In the genomic region with DNA sequence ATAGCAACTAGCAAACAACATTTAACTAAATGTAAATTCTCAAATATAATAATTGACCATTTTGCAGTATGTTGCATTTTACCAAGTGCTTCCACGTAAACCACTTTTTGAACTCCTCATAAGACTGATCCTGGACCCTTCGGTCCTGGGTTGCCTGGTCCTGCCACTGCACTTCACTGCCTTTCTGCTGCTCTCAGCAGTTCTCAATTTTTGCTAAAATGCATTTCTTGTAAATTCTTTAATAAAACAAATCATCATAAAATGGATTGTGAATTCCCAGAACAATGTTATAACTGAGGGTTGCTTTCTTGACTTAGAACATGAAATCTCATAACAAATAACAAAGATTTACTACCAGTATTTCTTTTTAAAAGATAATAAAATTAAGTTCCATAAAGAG, we compare ENCODE assay signal across 34 cellular contexts. TPM values are rescaled to one million over a fixed set of nuclear protein-coding genes. Genes with fewer than 3 reads are reported as not detected.
DNase-seq lines count a peak whose midpoint lies in the region; ATAC-seq, FAIRE-seq and TF ChIP-seq lines count a peak whose summit lies in the region.
"Had no signal": no experiment of that assay in that cellular context is flagged by ENCODE, and none has a peak within 500 bp of the region (broad histone marks: within the 10 kb centered on the region; RNA-seq: fewer than 3 reads in every experiment).

No MANE protein-coding gene starts in this region.

- intact Hi-C loops in HepG2 (cut with micrococcal nuclease; ENCODE audit: unreplicated experiment): no loop called here
- intact Hi-C loops in right lobe of liver (cut with DNase I): no loop called here
- intact Hi-C loops in IMR-90 (cut with micrococcal nuclease): no loop called here
- intact Hi-C loops in CD14-positive monocyte (cut with micrococcal nuclease): no loop called here

- H3K18ac ChIP-seq in IMR-90 (ENCODE audit: low read depth, low read length): no peak overlapping the region

- H3K4me3 Mint-ChIP-seq in CD14-positive monocyte: no peak overlapping the region
- H3K4me3 Mint-ChIP-seq: B cell; CD4-positive, alpha-beta memory T cell; CD4-positive, alpha-beta T cell; CD4-positive, CD25-positive, alpha-beta regulatory T cell; CD8-positive, alpha-beta memory T cell; CD8-positive, alpha-beta T cell had no signal

- no peak overlapping the region for H2AFZ ChIP-seq in HepG2 (ENCODE audit: low read length)
- H2AFZ ChIP-seq in IMR-90 (replicated peaks; ENCODE audit: low read length, poor library complexity): no peak overlapping the region

- TF ChIP-seq POLR2A in HepG2 (IDR thresholded peaks at IDR 0.05; ENCODE audit: insufficient read depth in 1 of 2, low read depth in 2 of 2, low read length in 2 of 2) (no peak), right lobe of liver (IDR thresholded peaks at IDR 0.05) (no peak), A549 (IDR thresholded peaks at IDR 0.05; ENCODE audit: low read length) (no peak), IMR-90 (IDR thresholded peaks at IDR 0.05; ENCODE audit: low read depth, low read length) (no peak)

- no peaks in the 10 kb centered on the region for H3K79me2 ChIP-seq in HepG2 (ENCODE audit: insufficient read depth, low read length)

- no peak overlapping the region for H3K56ac ChIP-seq in IMR-90 (ENCODE audit: extremely low read depth, insufficient read depth, low read length)

- H3K23ac ChIP-seq in IMR-90 (ENCODE audit: low read depth, low read length): no peak overlapping the region

- no peak overlapping the region for H3K14ac ChIP-seq in IMR-90 (replicated peaks; ENCODE audit: low read depth, low read length)

- H2BK20ac ChIP-seq in IMR-90 (ENCODE audit: low read depth, low read length): no peak overlapping the region

- H4K5ac ChIP-seq in IMR-90 (ENCODE audit: low read depth, low read length): no peak overlapping the region

- no peak overlapping the region for H2AK5ac ChIP-seq in IMR-90 (ENCODE audit: low read depth, low read length)

- TF ChIP-seq CTCF in HepG2 (CRISPR knock-in tag; IDR thresholded peaks at IDR 0.05) (no peak), right lobe of liver (IDR thresholded peaks at IDR 0.05) (no peak), A549 (IDR thresholded peaks at IDR 0.05) (no peak), IMR-90 (conservative IDR thresholded peaks at IDR 0.05; ENCODE audit: low read depth, low read length) (no peak), CD14-positive monocyte (IDR thresholded peaks at IDR 0.05) (no peak)

- H3K27ac ChIP-seq in HepG2 (ENCODE audit: extremely low read length, insufficient read depth, low read length) (no peak overlapping the region), right lobe of liver (no peak overlapping the region), A549 (no peak overlapping the region), IMR-90 (ENCODE audit: insufficient read depth, low read length) (no peak overlapping the region)
- H3K27ac ChIP-seq: 22Rv1; BLaER1; BLaER1 treated with 17β-estradiol and CSF1 and Interleukin-3, amounts not matched to agents 10 nM and 100 nM; C4-2B had no signal

- H3K4me2 ChIP-seq in HepG2 (ENCODE audit: low read depth, low read length) (no peak overlapping the region), A549 (no peak overlapping the region), IMR-90 (ENCODE audit: low read depth, low read length) (no peak overlapping the region)
- H3K4me2 ChIP-seq: BLaER1; BLaER1 treated with 17β-estradiol and CSF1 and Interleukin-3, amounts not matched to agents 10 nM and 100 nM had no signal

- H3K4me1 Mint-ChIP-seq in CD14-positive monocyte: no peaks in the 10 kb centered on the region
- H3K4me1 Mint-ChIP-seq: B cell; CD4-positive, alpha-beta memory T cell; CD4-positive, CD25-positive, alpha-beta regulatory T cell; CD8-positive, alpha-beta memory T cell had no signal

- H3K27me3 ChIP-seq in HepG2 (ENCODE audit: control insufficient read depth in 1 of 2, insufficient read depth in 2 of 2, low read length in 2 of 2) (no peaks in the 10 kb centered on the region; a peak in 1 of 5 replicates), right lobe of liver (no peaks in the 10 kb centered on the region), IMR-90 (ENCODE audit: control insufficient read depth, insufficient read depth, low read length) (no peaks in the 10 kb centered on the region)
- H3K27me3 ChIP-seq: BE2C; BLaER1; BLaER1 treated with 17β-estradiol and CSF1 and Interleukin-3, amounts not matched to agents 10 nM and 100 nM had no signal

- TF ChIP-seq RAD21 in HepG2 (CRISPR knock-in tag; IDR thresholded peaks at IDR 0.05) (no peak), A549 (conservative IDR thresholded peaks at IDR 0.05 in 1 of 2, IDR thresholded peaks at IDR 0.05 in 1 of 2) (no peak), IMR-90 (IDR thresholded peaks at IDR 0.05; ENCODE audit: low read length) (no peak)

- DNase-seq in HepG2 (ENCODE audit: low spot score) (no peak), right lobe of liver (no peak), A549 (ENCODE audit: low read depth in 1 of 2, low spot score in 1 of 2) (no peak), IMR-90 (no peak), frontal cortex (ENCODE audit: low spot score in 2 of 2) (no peak), CD14-positive monocyte (ENCODE audit: low spot score) (no peak), RKO (ENCODE audit: low spot score) (no peak)
- DNase-seq: 8988T; ACHN; AML-193; BE2C; C1 segment of cervical spinal cord; Caco-2; Calu3; CD4-positive, alpha-beta memory T cell; CD4-positive, alpha-beta T cell; CD4-positive, CD25-positive, alpha-beta regulatory T cell; CD8-positive, alpha-beta memory T cell; CD8-positive, alpha-beta T cell; COR-L47; DMS 273 treated with DMSO at 0.1 percent for 48 hours; DMS153; DMS53; DMS79; DMS79 treated with DMSO at 0.1 percent for 48 hours; DND-41; EL had no signal

- H3K4me3 ChIP-seq in HepG2 (replicated peaks in 1 of 3; ENCODE audit: insufficient read depth in 1 of 3, low read depth in 2 of 3, low read length in 3 of 3) (no peak overlapping the region), right lobe of liver (no peak overlapping the region), A549 (no peak overlapping the region), IMR-90 (ENCODE audit: insufficient read depth, low read depth, low read length) (no peak overlapping the region)
- H3K4me3 ChIP-seq: BLaER1; BLaER1 treated with 17β-estradiol and CSF1 and Interleukin-3, amounts not matched to agents 10 nM and 100 nM had no signal

- POLR2A ChIA-PET in HepG2 (lab: Yijun Ruan, JAX): no interaction called here
- POLR2A ChIA-PET in A549 (lab: Yijun Ruan, JAX): no interaction called here
- POLR2A ChIA-PET in IMR-90 (lab: Charles Lee; ENCODE audit: unreplicated experiment): no interaction called here

- H2BK120ac ChIP-seq in IMR-90 (ENCODE audit: low read depth, low read length): no peak overlapping the region

- no peaks in the 10 kb centered on the region for H3K79me1 ChIP-seq in IMR-90 (ENCODE audit: low read depth in 1 of 2, low read length in 2 of 2)

- H3K4me1 ChIP-seq in HepG2 (ENCODE audit: insufficient read depth, low read length): peaks cover 5% of the 10 kb centered on the region
- no peaks in the 10 kb centered on the region for H3K4me1 ChIP-seq in right lobe of liver
- no peaks in the 10 kb centered on the region for H3K4me1 ChIP-seq in A549
- H3K4me1 ChIP-seq in IMR-90 (ENCODE audit: control insufficient read depth, insufficient read depth, low read length): no peaks in the 10 kb centered on the region
- H3K4me1 ChIP-seq: BLaER1; BLaER1 treated with 17β-estradiol and CSF1 and Interleukin-3, amounts not matched to agents 10 nM and 100 nM; Caco-2 had no signal

- no peak overlapping the region for H3K27ac Mint-ChIP-seq in CD14-positive monocyte
- H3K27ac Mint-ChIP-seq: B cell; CD4-positive, alpha-beta memory T cell; CD4-positive, alpha-beta T cell; CD4-positive, CD25-positive, alpha-beta regulatory T cell; CD8-positive, alpha-beta memory T cell; CD8-positive, alpha-beta T cell had no signal

- no peaks in the 10 kb centered on the region for H3K9me1 ChIP-seq in IMR-90 (ENCODE audit: insufficient read depth, low read length)

- H3K4ac ChIP-seq in IMR-90 (ENCODE audit: low read depth, low read length): no peak overlapping the region

- no peak for TF ChIP-seq EP300 in HepG2 (IDR thresholded peaks at IDR 0.05; ENCODE audit: low read depth in 2 of 2, low read length in 2 of 2)
- TF ChIP-seq EP300 in HepG2 (CRISPR knock-in tag; IDR thresholded peaks at IDR 0.05; ENCODE audit: borderline replicate concordance): no peak
- TF ChIP-seq EP300 in A549 (IDR thresholded peaks at IDR 0.05): no peak

- in situ Hi-C loops in HepG2 (cut with HindIII; ENCODE audit: extremely low pct_ligation_motif_present, low pct_unique_long_range_greater_than_20kb): no loop called here
- in situ Hi-C loops in IMR-90 (cut with MboI; ENCODE audit: low sequenced_read_pairs): no loop called here

- H3K9ac ChIP-seq in HepG2 (ENCODE audit: insufficient read depth, low read depth, low read length) (no peak overlapping the region), IMR-90 (ENCODE audit: low read depth, low read length) (no peak overlapping the region)
- H3K9ac ChIP-seq: BLaER1; BLaER1 treated with 17β-estradiol and CSF1 and Interleukin-3, amounts not matched to agents 10 nM and 100 nM had no signal

- no peak for FAIRE-seq in HepG2 (lab: Jason Lieb, UNC)
- no peak for FAIRE-seq in A549 (lab: Jason Lieb, UNC)
- FAIRE-seq in frontal cortex (lab: Jason Lieb, UNC): peak; percentile 15
- FAIRE-seq: D721Med had no signal

- 1% methylated on average over 2 of the region's 2 CpGs for whole genome bisulfite sequencing in HepG2 (ENCODE audit: low lambda C conversion rate)
- 76% methylated on average over 2 of the region's 2 CpGs for WGBS in right lobe of liver (ENCODE audit: insufficient coverage, low coverage, low lambda C conversion rate, missing lambda C conversion rate)
- 42% methylated on average over 2 of the region's 2 CpGs for WGBS in A549 (ENCODE audit: missing lambda C conversion rate)
- WGBS in IMR-90 (ENCODE audit: extremely low coverage in 2 of 2, insufficient read length in 1 of 2), 2 experiments: 100% methylated on average over 1 of the region's 2 CpGs; no CpG with 5 or more reads in 1 of the 2 experiments

- H2BK5ac ChIP-seq in IMR-90 (ENCODE audit: low read depth, low read length, poor library complexity, severe bottlenecking): no peak overlapping the region

- H3K36me3 Mint-ChIP-seq in CD14-positive monocyte: no peaks in the 10 kb centered on the region
- H3K36me3 Mint-ChIP-seq: CD4-positive, alpha-beta memory T cell; CD4-positive, CD25-positive, alpha-beta regulatory T cell; CD8-positive, alpha-beta memory T cell; CD8-positive, alpha-beta T cell had no signal

- no peak overlapping the region for H2AK9ac ChIP-seq in IMR-90 (replicated peaks; ENCODE audit: low read depth, low read length, poor library complexity)

- H3K9me3 ChIP-seq in HepG2 (ENCODE audit: low read length): no peaks in the 10 kb centered on the region
- no peaks in the 10 kb centered on the region for H3K9me3 ChIP-seq in right lobe of liver
- H3K9me3 ChIP-seq in A549: no peaks in the 10 kb centered on the region
- no peaks in the 10 kb centered on the region for H3K9me3 ChIP-seq in IMR-90 (ENCODE audit: control insufficient read depth, insufficient read depth, low read length)
- H3K9me3 ChIP-seq: BE2C; BLaER1; BLaER1 treated with 17β-estradiol and CSF1 and Interleukin-3, amounts not matched to agents 10 nM and 100 nM; Caco-2 had no signal

- BruUV-seq in HepG2 (replicated peaks; lab: Mats Ljungman, UMichigan): no TSS peak
- no TSS peak for BruUV-seq in IMR-90 (replicated peaks; lab: Mats Ljungman, UMichigan)

- no peaks in the 10 kb centered on the region for H3K36me3 ChIP-seq in HepG2 (replicated peaks in 1 of 2; ENCODE audit: control insufficient read depth in 1 of 2, insufficient read depth in 2 of 2, low read length in 2 of 2)
- no peaks in the 10 kb centered on the region for H3K36me3 ChIP-seq in right lobe of liver
- H3K36me3 ChIP-seq in IMR-90 (ENCODE audit: control insufficient read depth, insufficient read depth, low read length): no peaks in the 10 kb centered on the region
- H3K36me3 ChIP-seq: BE2C; BLaER1; BLaER1 treated with 17β-estradiol and CSF1 and Interleukin-3, amounts not matched to agents 10 nM and 100 nM had no signal

- H3K27me3 Mint-ChIP-seq in CD14-positive monocyte (ENCODE audit: low read depth in 3 of 3): peaks cover 6 to 12% (median 7%) of the 10 kb centered on the region in 3 donors

- ATAC-seq in HepG2: no peak
- no peak for ATAC-seq in right lobe of liver
- no peak for ATAC-seq in A549
- no peak for ATAC-seq in IMR-90 (ENCODE audit: low read depth)
- no peak for ATAC-seq in GM21390 (IDR thresholded peaks at IDR 0.05; ENCODE audit: unreplicated experiment)
- ATAC-seq: CD8-positive, alpha-beta T cell had no signal

- CTCF ChIA-PET in HepG2 (lab: Yijun Ruan, JAX; ENCODE audit: low intra/inter-chr PET ratio, low total read pairs): no interaction called here
- CTCF ChIA-PET in A549 (lab: Yijun Ruan, JAX): no interaction called here
- CTCF ChIA-PET in IMR-90 (lab: Yijun Ruan, JAX): no interaction called here

- no peak overlapping the region for H2BK15ac ChIP-seq in IMR-90 (ENCODE audit: low read depth, low read length)

- H4K8ac ChIP-seq in IMR-90 (ENCODE audit: low read depth in 2 of 2, low read length in 2 of 2): no peak overlapping the region

- H3K9me3 Mint-ChIP-seq in CD14-positive monocyte: peaks cover 0 to 10% (median 0%) of the 10 kb centered on the region in 7 donors
- H3K9me3 Mint-ChIP-seq: CD4-positive, alpha-beta T cell; CD4-positive, CD25-positive, alpha-beta regulatory T cell; CD8-positive, alpha-beta T cell had no signal

- H4K20me1 ChIP-seq in HepG2 (ENCODE audit: insufficient read depth, low read length) (no peaks in the 10 kb centered on the region), IMR-90 (ENCODE audit: insufficient read depth, low read length) (no peaks in the 10 kb centered on the region)
- H4K20me1 ChIP-seq: BLaER1; BLaER1 treated with 17β-estradiol and CSF1 and Interleukin-3, amounts not matched to agents 10 nM and 100 nM had no signal

- H4K91ac ChIP-seq in IMR-90 (ENCODE audit: insufficient read depth, low read depth, low read length): no peak overlapping the region

- dilution Hi-C loops in IMR-90 (cut with HindIII; ENCODE audit: low sequenced_read_pairs, unreplicated experiment): no loop called here

RNA-seq across cellular contexts. Expression of a gene that starts 12.9 kb away (rescaled TPM):
- total RNA-seq in HepG2 (2016; rRNA removed; fragmentation: Illumina TruSeq; extraction: Trizol) (0.04 TPM in 1 of 2 replicates, not detected in the other), right lobe of liver (under 1 TPM in 4 of 6 experiments, not detected in 2; under 0.01 to 0.26 (median 0.09) TPM), IMR-90 (2012; rRNA removed) (2.9 and 3.9 TPM in 2 replicates), frontal cortex (20.0 TPM)
- total RNA-seq in HepG2 (2016; cell fraction: cytosol; rRNA removed; fragmentation: Illumina TruSeq; extraction: Trizol; ENCODE audit: low read depth): not detected in 2 replicates
- total RNA-seq in HepG2 (2016; cell fraction: insoluble cytoplasmic fraction; rRNA removed; fragmentation: Illumina TruSeq; extraction: Trizol): not detected in 2 replicates
- total RNA-seq in HepG2 (2016; cell fraction: membrane; rRNA removed; fragmentation: Illumina TruSeq; extraction: Trizol): 0.03 TPM in 1 of 2 replicates, not detected in the other
- total RNA-seq in HepG2 (2016; cell fraction: nucleus; rRNA removed; fragmentation: Illumina TruSeq; extraction: Trizol): not detected in 2 replicates
- polyA plus RNA-seq in HepG2 (2011; rRNA removed) (not detected in 2 replicates), A549 (2011; rRNA removed) (6.1 and 6.7 TPM in 2 replicates), A549 (2017; fragmentation: RNase III; extraction: RNeasy Plus Mini Kit Qiagen cat#74134 plus additional on column Dnase treatment) (7.8 to 9.3 TPM (median 9.1 TPM) in 3 replicates), IMR-90 (2012; rRNA removed) (7.4 and 10.3 TPM in 2 replicates), CD14-positive monocyte (not detected)
- 0.01 and 0.03 TPM in 2 replicates for polyA plus RNA-seq in HepG2 (2011; cell fraction: cytosol; rRNA removed)
- polyA plus RNA-seq in HepG2 (2011; cell fraction: nucleus; rRNA removed): 0.02 and 0.06 TPM in 2 replicates
- polyA plus RNA-seq in HepG2 (2012): not detected in 2 replicates
- not detected in 2 replicates for polyA plus RNA-seq in HepG2 (2016; cell fraction: cytosol; fragmentation: Illumina TruSeq; extraction: Trizol; ENCODE audit: low read depth)
- polyA plus RNA-seq in HepG2 (2016; cell fraction: insoluble cytoplasmic fraction; fragmentation: Illumina TruSeq; extraction: Trizol; ENCODE audit: low read depth): not detected in 2 replicates
- polyA plus RNA-seq in HepG2 (2016; cell fraction: membrane; fragmentation: Illumina TruSeq; extraction: Trizol; ENCODE audit: low read depth): not detected in 2 replicates
- polyA plus RNA-seq in HepG2 (2016; cell fraction: nucleus; fragmentation: Illumina TruSeq; extraction: Trizol; ENCODE audit: insufficient read depth, low read depth): 0.07 TPM in 1 of 2 replicates, not detected in the other
- polyA minus RNA-seq in HepG2 (2011; rRNA and poly(A)+ RNA removed; ENCODE audit: low replicate concordance): 0.12 TPM in 1 of 2 replicates, not detected in the other
- not detected in 2 replicates for polyA minus RNA-seq in HepG2 (2011; cell fraction: cytosol; rRNA and poly(A)+ RNA removed)
- 0.12 TPM in 1 of 2 replicates, not detected in the other for polyA minus RNA-seq in HepG2 (2011; cell fraction: nucleus; rRNA and poly(A)+ RNA removed)
- 3.2 and 4.4 TPM in 2 replicates for polyA plus RNA-seq in A549 (2012; cell fraction: cytosol; rRNA removed)
- polyA plus RNA-seq in A549 (2012; cell fraction: nucleus; rRNA removed): 1.5 and 3.7 TPM in 2 replicates
- 5.4 and 5.7 TPM in 2 replicates for polyA minus RNA-seq in A549 (2011; rRNA and poly(A)+ RNA removed)
- polyA plus RNA-seq in IMR-90 (2012; cell fraction: cytosol; rRNA removed): 2.9 TPM in 2 replicates
- 1.0 and 4.3 TPM in 2 replicates for polyA plus RNA-seq in IMR-90 (2012; cell fraction: nucleus; rRNA removed; ENCODE audit: low replicate concordance)
- polyA plus RNA-seq: CD8-positive, alpha-beta memory T cell had no signal
